Comparison of ENCODE assay signal across 8 cellular contexts in genomic region chr3:44555753-44556152, GRCh38. TPM values are rescaled to one million over a fixed set of nuclear protein-coding genes. Genes with fewer than 3 reads are reported as not detected.
A peak's percentile ranks its signal among the peaks of the same experiment; 100 is the strongest.
DNase-seq lines count a peak whose midpoint lies in the region; ATAC-seq and TF ChIP-seq lines count a peak whose summit lies in the region.

No MANE protein-coding gene starts in this region.

- H4K91ac ChIP-seq in mesenchymal stem cell (ENCODE audit: low read length): no peak overlapping the region

- 12 to 15% methylated on average over 5 of the region's 5 CpGs for WGBS in heart right ventricle, 2 donors
- 32% methylated on average over 5 of the region's 5 CpGs for WGBS in mesenchymal stem cell

- intact Hi-C loops in heart right ventricle (cut with DNase I) (loop anchor here in 1 of 10 donors (2.0 kb wide), 1 partner anchor 69 kb away; the partner anchor contains the start of gene ZNF197), left ventricle myocardium superior (cut with micrococcal nuclease) (no loop called here), vagina (cut with DNase I) (no loop called here)

- H4K8ac ChIP-seq in mesenchymal stem cell (ENCODE audit: low read length): no peak overlapping the region

- H3K4ac ChIP-seq in mesenchymal stem cell (ENCODE audit: low read depth in 1 of 2, low read length in 2 of 2): no peak overlapping the region

- TF ChIP-seq POLR2A in vagina (IDR thresholded peaks at IDR 0.05): no peak

- H2BK12ac ChIP-seq in mesenchymal stem cell (ENCODE audit: low read length in 2 of 2): peak overlapping the region in 1 of 2 experiments; percentile 40

- H3K27me3 ChIP-seq in heart right ventricle (peaks cover 0 to 14% (median 8%) of the 10 kb centered on the region in 7 donors), mesenchymal stem cell (ENCODE audit: control insufficient read depth in 1 of 2, insufficient read depth in 1 of 2, low read length in 2 of 2) (peaks cover 8 to 14% of the 10 kb centered on the region in 2 experiments), vagina (no peaks in the 10 kb centered on the region)

- peaks cover 28% of the 10 kb centered on the region for H3K79me1 ChIP-seq in mesenchymal stem cell (replicated peaks; ENCODE audit: low read length, poor library complexity, severe bottlenecking)

- peaks cover 4 to 16% (median 11%) of the 10 kb centered on the region in 9 donors for H3K4me1 ChIP-seq in heart right ventricle
- peaks cover 3% of the 10 kb centered on the region for H3K4me1 ChIP-seq in mesenchymal stem cell (ENCODE audit: control insufficient read depth, insufficient read depth, low read depth, low read length)
- peaks cover 27% of the 10 kb centered on the region for H3K4me1 ChIP-seq in vagina

- DNase-seq in heart right ventricle: no peak
- no peak for DNase-seq in left ventricle myocardium superior
- peak; percentile 30 for DNase-seq in astrocyte of the hippocampus (ENCODE audit: low read depth, low spot score)
- DNase-seq in mesenchymal stem cell: peak; percentile 16
- DNase-seq in vagina (ENCODE audit: extremely low spot score in 2 of 2): no peak
- no peak for DNase-seq in OCI-M1 (lab: John Stamatoyannopoulos, UW)
- no peak for DNase-seq in NCI-H2196 treated with DMSO at 0.1 percent for 48 hours (lab: John Stamatoyannopoulos, UW; ENCODE audit: unreplicated experiment)

- no peak overlapping the region for H2AFZ ChIP-seq in mesenchymal stem cell (ENCODE audit: low read depth, low read length)

- TF ChIP-seq CTCF in heart right ventricle (IDR thresholded peaks at IDR 0.05) (no peak), vagina (IDR thresholded peaks at IDR 0.05) (no peak)

- peak overlapping the region; percentile 36 for H3K4me2 ChIP-seq in mesenchymal stem cell (ENCODE audit: low read length, poor library complexity, severe bottlenecking)

- no peak overlapping the region for H2BK15ac ChIP-seq in mesenchymal stem cell (ENCODE audit: low read depth, poor library complexity, severe bottlenecking)

- H2BK5ac ChIP-seq in mesenchymal stem cell (ENCODE audit: low read depth, low read length, poor library complexity, severe bottlenecking): no peak overlapping the region

- peak overlapping the region; percentile 68 for H2AK5ac ChIP-seq in mesenchymal stem cell (ENCODE audit: low read length, severe bottlenecking)

- no peak overlapping the region for H3K14ac ChIP-seq in mesenchymal stem cell (ENCODE audit: low read length in 2 of 2)

- peak overlapping the region; percentile 54 to 85 (median 74) for H3K4me3 ChIP-seq in heart right ventricle
- peak overlapping the region in 1 of 2 experiments; percentile 92 for H3K4me3 ChIP-seq in mesenchymal stem cell (ENCODE audit: insufficient read depth in 1 of 2, low read depth in 1 of 2, low read length in 2 of 2)
- H3K4me3 ChIP-seq in vagina: peak overlapping the region; percentile 63 to 67

- H3K27ac ChIP-seq in heart right ventricle (peak overlapping the region in 4 of 10 donors; percentile 71 to 83 (median 78)), mesenchymal stem cell (ENCODE audit: low read length, poor library complexity, severe bottlenecking) (no peak overlapping the region), vagina (no peak overlapping the region)

- no peak overlapping the region for H2BK120ac ChIP-seq in mesenchymal stem cell (ENCODE audit: low read depth, low read length)

- no peak overlapping the region for H3K23ac ChIP-seq in mesenchymal stem cell (ENCODE audit: low read length in 2 of 2)

- H3K9ac ChIP-seq in mesenchymal stem cell (ENCODE audit: low read length): peak overlapping the region; percentile 96

- H3K36me3 ChIP-seq in heart right ventricle (peaks cover 0 to 27% (median 0%) of the 10 kb centered on the region in 9 donors), mesenchymal stem cell (ENCODE audit: control insufficient read depth in 1 of 2, insufficient read depth in 2 of 2, low read depth in 1 of 2, low read length in 2 of 2) (peaks cover 28 to 32% of the 10 kb centered on the region in 2 experiments), vagina (peaks cover 0 to 20% of the 10 kb centered on the region in 2 donors)

- no peak overlapping the region for H3K18ac ChIP-seq in mesenchymal stem cell (ENCODE audit: low read depth in 1 of 2, low read length in 2 of 2)

- H3K9me3 ChIP-seq in heart right ventricle: no peaks in the 10 kb centered on the region
- peaks cover 10% of the 10 kb centered on the region for H3K9me3 ChIP-seq in mesenchymal stem cell (ENCODE audit: control insufficient read depth, low read length)
- H3K9me3 ChIP-seq in vagina: no peaks in the 10 kb centered on the region

- no peak for ATAC-seq in heart right ventricle
- ATAC-seq in left ventricle myocardium superior: no peak
- no peak for ATAC-seq in HG03378 (IDR thresholded peaks at IDR 0.05; ENCODE audit: unreplicated experiment)

RNA-seq across cellular contexts. Expression of gene ZKSCAN7, which starts 0.8 kb away (rescaled TPM):
- total RNA-seq in heart right ventricle (1 to 10 TPM; 1.6 to 3.9 (median 2.4) TPM), left ventricle myocardium superior (1.8 TPM), vagina (2.7 TPM)
- 1 to 10 TPM; 1.2 to 2.6 TPM for polyA plus RNA-seq in heart right ventricle
- polyA plus RNA-seq in mesenchymal stem cell (2013, experiment 1 of 2): 3.7 TPM
- polyA plus RNA-seq in mesenchymal stem cell (2013, experiment 2 of 2): 3.1 TPM

RNA-seq across cellular contexts. Expression of gene ZNF660, which starts 29.0 kb away (rescaled TPM):
- total RNA-seq in heart right ventricle: 1 to 10 TPM in 7 of 10 donors, under 1 TPM in 3; 0.69 to 2.5 (median 1.3) TPM
- polyA plus RNA-seq in heart right ventricle: 1 to 10 TPM in 1 of 2 donors, under 1 TPM in 1; 0.41 to 1.1 TPM
- total RNA-seq in left ventricle myocardium superior: 0.92 TPM
- polyA plus RNA-seq in mesenchymal stem cell (2013, experiment 1 of 2): 1.6 TPM
- 1.5 TPM for polyA plus RNA-seq in mesenchymal stem cell (2013, experiment 2 of 2)
- total RNA-seq in vagina: 0.98 TPM

Comparison
In these comparisons a context has a peak if more than half of its experiments do, and no peak if none do; other contexts are left out.
1. DNase-seq: peak in astrocyte of the hippocampus (single experiment) and mesenchymal stem cell (single experiment); none in heart right ventricle (0 of 2), left ventricle myocardium superior (single experiment), vagina (0 of 2), OCI-M1 (single experiment) and NCI-H2196 treated with DMSO at 0.1 percent for 48 hours (single experiment).